ENCODE assay signal across 22 cellular contexts in genomic region chr2:191255756-191256312, GRCh38. TPM values are rescaled to one million over a fixed set of nuclear protein-coding genes. Genes with fewer than 3 reads are reported as not detected.
DNase-seq lines count a peak whose midpoint lies in the region; ATAC-seq, FAIRE-seq and TF ChIP-seq lines count a peak whose summit lies in the region.
"Had no signal": no experiment of that assay in that cellular context is flagged by ENCODE, and none has a peak within 500 bp of the region (broad histone marks: within the 10 kb centered on the region; RNA-seq: fewer than 3 reads in every experiment).

No MANE protein-coding gene starts in this region.

- 74 to 75% methylated on average over 7 of the region's 7 CpGs for WGBS in pancreas, 2 donors

- TF ChIP-seq CTCF in pancreas (IDR thresholded peaks at IDR 0.05), result no peak

- H3K4me1 ChIP-seq in pancreas, result peaks cover 2 to 38% (median 9%) of the 10 kb centered on the region in 3 donors
- H3K4me1 ChIP-seq: psoas muscle had no signal

- no peaks in the 10 kb centered on the region for H3K36me3 ChIP-seq in pancreas
- H3K36me3 ChIP-seq: SJSA1, suprapubic skin had no signal

- no peaks in the 10 kb centered on the region for H3K36me3 Mint-ChIP-seq in activated CD4-positive, alpha-beta T cell treated with anti-CD3 and anti-CD28 coated beads, Interleukin-2, amount 10 ng/mL, durations not matched to agents 24 days and 14 days (ENCODE audit: low read depth)
- H3K36me3 Mint-ChIP-seq: CD4-positive, alpha-beta memory T cell had no signal

- no peaks in the 10 kb centered on the region for H3K9me3 Mint-ChIP-seq in activated CD4-positive, alpha-beta T cell treated with anti-CD3 and anti-CD28 coated beads, Interleukin-2, amount 10 ng/mL, durations not matched to agents 24 days and 14 days
- H3K9me3 Mint-ChIP-seq: activated naive CD4-positive, alpha-beta T cell treated with anti-CD3 and anti-CD28 coated beads for 36 hours; activated T-cell treated with anti-CD3 and anti-CD28 coated beads, Interleukin-2, amount 50 U/mL, for 24 hours; CD4-positive, alpha-beta memory T cell; nephron had no signal

- peak; percentile 22 to 70 (median 36) for ATAC-seq in pancreas
- ATAC-seq: activated CD8-positive, alpha-beta T cell treated with anti-CD3 and anti-CD28 coated beads, Interleukin-2, amount 10 ng/mL, durations not matched to agents 7 days and 5 days; psoas muscle; T-helper 17 cell had no signal

- DNase-seq in EL (peak; percentile 32), RPMI8226 (peak; percentile 32), glomerular visceral epithelial cell (ENCODE audit: extremely low spot score) (peak; percentile 69), pancreas (no peak), NAMALWA (ENCODE audit: low spot score) (no peak)
- no peak for DNase-seq in activated CD4-positive, alpha-beta T cell treated with anti-CD3 and anti-CD28 coated beads, Interleukin-2, amount 10 ng/mL, durations not matched to agents 24 days and 14 days
- DNase-seq in NK-92 treated with Interleukin-12 subunit alpha and Interleukin-12 subunit beta, amount 100 ng/mL, for 24 hours (lab: John Stamatoyannopoulos, UW), result no peak
- DNase-seq: activated CD8-positive, alpha-beta T cell treated with anti-CD3 and anti-CD28 coated beads, Interleukin-2, amount 10 ng/mL, durations not matched to agents 7 days and 5 days; activated naive CD4-positive, alpha-beta T cell treated with anti-CD3 and anti-CD28 coated beads for 36 hours; activated T-cell treated with anti-CD3 and anti-CD28 coated beads, Interleukin-2, amount 50 U/mL, for 24 hours; anterior cingulate cortex; CD4-positive, alpha-beta memory T cell; effector memory CD4-positive, alpha-beta T cell; mesendoderm; NCI-H2107; NCI-H526 treated with DMSO at 0.1 percent for 48 hours; psoas muscle; stimulated activated CD4-positive, alpha-beta T cell treated with anti-CD3 and anti-CD28 coated beads, Interleukin-12 subunit alpha, Interleukin-12 subunit beta, amount 100 ng/mL, for 4 hours; T-helper 17 cell had no signal

- intact Hi-C loops in pancreas (cut with DNase I), result loop anchor here in 1 of 3 donors (10.0 kb wide), 1 partner anchor 109 kb away; no protein-coding TSS in a partner anchor
- intact Hi-C loops in activated CD4-positive, alpha-beta T cell treated with anti-CD3 and anti-CD28 coated beads, Interleukin-2, amount 10 ng/mL, durations not matched to agents 24 days and 14 days (cut with micrococcal nuclease), result no loop called here

- no peaks in the 10 kb centered on the region for H3K9me3 ChIP-seq in pancreas
- H3K9me3 ChIP-seq: psoas muscle, SJSA1, suprapubic skin had no signal

- H3K27me3 Mint-ChIP-seq in activated CD4-positive, alpha-beta T cell treated with anti-CD3 and anti-CD28 coated beads, Interleukin-2, amount 10 ng/mL, durations not matched to agents 24 days and 14 days, result peaks cover 6% of the 10 kb centered on the region
- H3K27me3 Mint-ChIP-seq: activated T-cell treated with anti-CD3 and anti-CD28 coated beads, Interleukin-2, amount 50 U/mL, for 24 hours had no signal

- no peaks in the 10 kb centered on the region for H3K27me3 ChIP-seq in pancreas
- H3K27me3 ChIP-seq: SJSA1, suprapubic skin had no signal

- FAIRE-seq in pancreas (lab: Jason Lieb, UNC), result no peak

- no peak overlapping the region for H3K4me3 ChIP-seq in pancreas
- H3K4me3 ChIP-seq: psoas muscle, SJSA1, suprapubic skin had no signal

- peaks cover 1% of the 10 kb centered on the region for H3K4me1 Mint-ChIP-seq in activated CD4-positive, alpha-beta T cell treated with anti-CD3 and anti-CD28 coated beads, Interleukin-2, amount 10 ng/mL, durations not matched to agents 24 days and 14 days
- H3K4me1 Mint-ChIP-seq: CD4-positive, alpha-beta memory T cell had no signal

- no peak overlapping the region for H3K4me3 Mint-ChIP-seq in activated CD4-positive, alpha-beta T cell treated with anti-CD3 and anti-CD28 coated beads, Interleukin-2, amount 10 ng/mL, durations not matched to agents 24 days and 14 days
- H3K4me3 Mint-ChIP-seq: activated CD8-positive, alpha-beta T cell treated with anti-CD3 and anti-CD28 coated beads, Interleukin-2, amount 10 ng/mL, durations not matched to agents 7 days and 5 days; activated naive CD4-positive, alpha-beta T cell treated with anti-CD3 and anti-CD28 coated beads for 36 hours; activated T-cell treated with anti-CD3 and anti-CD28 coated beads, Interleukin-2, amount 50 U/mL, for 24 hours; CD4-positive, alpha-beta memory T cell; nephron; T-helper 17 cell had no signal

- no peak overlapping the region for H3K27ac Mint-ChIP-seq in activated CD4-positive, alpha-beta T cell treated with anti-CD3 and anti-CD28 coated beads, Interleukin-2, amount 10 ng/mL, durations not matched to agents 24 days and 14 days
- H3K27ac Mint-ChIP-seq: activated CD8-positive, alpha-beta T cell treated with anti-CD3 and anti-CD28 coated beads, Interleukin-2, amount 10 ng/mL, durations not matched to agents 7 days and 5 days; activated naive CD4-positive, alpha-beta T cell treated with anti-CD3 and anti-CD28 coated beads for 36 hours; activated T-cell treated with anti-CD3 and anti-CD28 coated beads, Interleukin-2, amount 50 U/mL, for 24 hours; CD4-positive, alpha-beta memory T cell; T-helper 17 cell had no signal

- H3K27ac ChIP-seq in pancreas, result no peak overlapping the region
- H3K27ac ChIP-seq: psoas muscle, SJSA1, suprapubic skin had no signal

RNA-seq across cellular contexts. Expression of gene MYO1B, which starts 10.6 kb away (rescaled TPM):
- total RNA-seq in pancreas, result 100 to 1,000 TPM in 1 of 6 donors, 10 to 100 TPM in 5; 54.2 to 102 (median 58.4) TPM
- 10 to 100 TPM; 28.6 to 48.3 TPM for polyA plus RNA-seq in pancreas
- total RNA-seq in activated CD4-positive, alpha-beta T cell treated with anti-CD3 and anti-CD28 coated beads, Interleukin-2, amount 10 ng/mL, durations not matched to agents 24 days and 14 days, result 16.4 and 21.1 TPM in 2 replicates

Comparison
In these comparisons a context has a peak if more than half of its experiments do, and no peak if none do; other contexts are left out.
1. DNase-seq: peak in EL (single experiment), RPMI8226 (single experiment) and glomerular visceral epithelial cell (single experiment); none in pancreas (0 of 6), activated CD4-positive, alpha-beta T cell treated with anti-CD3 and anti-CD28 coated beads, Interleukin-2, amount 10 ng/mL, durations not matched to agents 24 days and 14 days (single experiment), NK-92 treated with Interleukin-12 subunit alpha and Interleukin-12 subunit beta, amount 100 ng/mL, for 24 hours (single experiment) and NAMALWA (single experiment).